ENCODE assay signal across 2 cellular contexts in genomic region chr7:101393865-101394264, GRCh38.
TF ChIP-seq lines count a peak whose summit lies in the region.

No MANE protein-coding gene starts in this region.

TF ChIP-seq in HepG2, 621 proteins besides CTCF, POLR2A, EP300 and RAD21:
- TF ChIP-seq CHCHD3 (CRISPR knock-in tag; IDR thresholded peaks at IDR 0.05) (no peak), ZNF121 (CRISPR knock-in tag; IDR thresholded peaks at IDR 0.05) (peak; percentile 74)
TF ChIP-seq in HepG2: peak in this region for 1.

TF ChIP-seq in K562, 482 proteins besides CTCF, POLR2A, EP300 and RAD21:
- TF ChIP-seq ZNF589 (CRISPR knock-in tag; IDR thresholded peaks at IDR 0.05; ENCODE audit: low read depth) (no peak), ZNF134 (CRISPR knock-in tag; conservative IDR thresholded peaks at IDR 0.05) (no peak), ZNF121 (CRISPR knock-in tag; conservative IDR thresholded peaks at IDR 0.05) (peak; percentile 93), HINFP (tag; conservative IDR thresholded peaks at IDR 0.05; ENCODE audit: low read depth) (no peak), NONO (IDR thresholded peaks at IDR 0.05; ENCODE audit: low read depth in 2 of 2, low read length in 1 of 2) (no peak), SIN3B (IDR thresholded peaks at IDR 0.05; ENCODE audit: low read depth) (no peak), KAT7 (CRISPR knock-in tag; IDR thresholded peaks at IDR 0.05; ENCODE audit: borderline replicate concordance) (no peak), ZNF41 (CRISPR knock-in tag; conservative IDR thresholded peaks at IDR 0.05) (no peak), ZNF717 (CRISPR knock-in tag; IDR thresholded peaks at IDR 0.05) (no peak), ESRRA (IDR thresholded peaks at IDR 0.05; ENCODE audit: borderline replicate concordance, low read depth) (no peak), ZBTB43 (CRISPR knock-in tag; IDR thresholded peaks at IDR 0.05) (no peak), EGR1 (conservative IDR thresholded peaks at IDR 0.05) (no peak), RBBP5 (IDR thresholded peaks at IDR 0.05; ENCODE audit: borderline replicate concordance, insufficient read depth, low read length, poor library complexity, severe bottlenecking) (no peak), RFX1 (IDR thresholded peaks at IDR 0.05) (peak; percentile 82), HEY1 (CRISPR knock-in tag; IDR thresholded peaks at IDR 0.05; ENCODE audit: borderline replicate concordance) (no peak)
- TF ChIP-seq, protein P1, sequence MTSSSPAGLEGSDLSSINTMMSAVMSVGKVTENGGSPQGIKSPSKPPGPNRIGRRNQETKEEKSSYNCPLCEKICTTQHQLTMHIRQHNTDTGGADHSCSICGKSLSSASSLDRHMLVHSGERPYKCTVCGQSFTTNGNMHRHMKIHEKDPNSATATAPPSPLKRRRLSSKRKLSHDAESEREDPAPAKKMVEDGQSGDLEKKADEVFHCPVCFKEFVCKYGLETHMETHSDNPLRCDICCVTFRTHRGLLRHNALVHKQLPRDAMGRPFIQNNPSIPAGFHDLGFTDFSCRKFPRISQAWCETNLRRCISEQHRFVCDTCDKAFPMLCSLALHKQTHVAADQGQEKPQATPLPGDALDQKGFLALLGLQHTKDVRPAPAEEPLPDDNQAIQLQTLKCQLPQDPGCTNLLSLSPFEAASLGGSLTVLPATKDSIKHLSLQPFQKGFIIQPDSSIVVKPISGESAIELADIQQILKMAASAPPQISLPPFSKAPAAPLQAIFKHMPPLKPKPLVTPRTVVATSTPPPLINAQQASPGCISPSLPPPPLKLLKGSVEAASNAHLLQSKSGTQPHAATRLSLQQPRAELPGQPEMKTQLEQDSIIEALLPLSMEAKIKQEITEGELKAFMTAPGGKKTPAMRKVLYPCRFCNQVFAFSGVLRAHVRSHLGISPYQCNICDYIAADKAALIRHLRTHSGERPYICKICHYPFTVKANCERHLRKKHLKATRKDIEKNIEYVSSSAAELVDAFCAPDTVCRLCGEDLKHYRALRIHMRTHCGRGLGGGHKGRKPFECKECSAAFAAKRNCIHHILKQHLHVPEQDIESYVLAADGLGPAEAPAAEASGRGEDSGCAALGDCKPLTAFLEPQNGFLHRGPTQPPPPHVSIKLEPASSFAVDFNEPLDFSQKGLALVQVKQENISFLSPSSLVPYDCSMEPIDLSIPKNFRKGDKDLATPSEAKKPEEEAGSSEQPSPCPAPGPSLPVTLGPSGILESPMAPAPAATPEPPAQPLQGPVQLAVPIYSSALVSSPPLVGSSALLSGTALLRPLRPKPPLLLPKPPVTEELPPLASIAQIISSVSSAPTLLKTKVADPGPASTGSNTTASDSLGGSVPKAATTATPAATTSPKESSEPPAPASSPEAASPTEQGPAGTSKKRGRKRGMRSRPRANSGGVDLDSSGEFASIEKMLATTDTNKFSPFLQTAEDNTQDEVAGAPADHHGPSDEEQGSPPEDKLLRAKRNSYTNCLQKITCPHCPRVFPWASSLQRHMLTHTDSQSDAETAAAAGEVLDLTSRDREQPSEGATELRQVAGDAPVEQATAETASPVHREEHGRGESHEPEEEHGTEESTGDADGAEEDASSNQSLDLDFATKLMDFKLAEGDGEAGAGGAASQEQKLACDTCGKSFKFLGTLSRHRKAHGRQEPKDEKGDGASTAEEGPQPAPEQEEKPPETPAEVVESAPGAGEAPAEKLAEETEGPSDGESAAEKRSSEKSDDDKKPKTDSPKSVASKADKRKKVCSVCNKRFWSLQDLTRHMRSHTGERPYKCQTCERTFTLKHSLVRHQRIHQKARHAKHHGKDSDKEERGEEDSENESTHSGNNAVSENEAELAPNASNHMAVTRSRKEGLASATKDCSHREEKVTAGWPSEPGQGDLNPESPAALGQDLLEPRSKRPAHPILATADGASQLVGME (CRISPR knock-in tag; IDR thresholded peaks at IDR 0.05), result no peak
- TF ChIP-seq, protein P2, sequence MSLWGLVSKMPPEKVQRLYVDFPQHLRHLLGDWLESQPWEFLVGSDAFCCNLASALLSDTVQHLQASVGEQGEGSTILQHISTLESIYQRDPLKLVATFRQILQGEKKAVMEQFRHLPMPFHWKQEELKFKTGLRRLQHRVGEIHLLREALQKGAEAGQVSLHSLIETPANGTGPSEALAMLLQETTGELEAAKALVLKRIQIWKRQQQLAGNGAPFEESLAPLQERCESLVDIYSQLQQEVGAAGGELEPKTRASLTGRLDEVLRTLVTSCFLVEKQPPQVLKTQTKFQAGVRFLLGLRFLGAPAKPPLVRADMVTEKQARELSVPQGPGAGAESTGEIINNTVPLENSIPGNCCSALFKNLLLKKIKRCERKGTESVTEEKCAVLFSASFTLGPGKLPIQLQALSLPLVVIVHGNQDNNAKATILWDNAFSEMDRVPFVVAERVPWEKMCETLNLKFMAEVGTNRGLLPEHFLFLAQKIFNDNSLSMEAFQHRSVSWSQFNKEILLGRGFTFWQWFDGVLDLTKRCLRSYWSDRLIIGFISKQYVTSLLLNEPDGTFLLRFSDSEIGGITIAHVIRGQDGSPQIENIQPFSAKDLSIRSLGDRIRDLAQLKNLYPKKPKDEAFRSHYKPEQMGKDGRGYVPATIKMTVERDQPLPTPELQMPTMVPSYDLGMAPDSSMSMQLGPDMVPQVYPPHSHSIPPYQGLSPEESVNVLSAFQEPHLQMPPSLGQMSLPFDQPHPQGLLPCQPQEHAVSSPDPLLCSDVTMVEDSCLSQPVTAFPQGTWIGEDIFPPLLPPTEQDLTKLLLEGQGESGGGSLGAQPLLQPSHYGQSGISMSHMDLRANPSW (CRISPR knock-in tag; IDR thresholded peaks at IDR 0.05), result no peak
- TF ChIP-seq, protein P3, sequence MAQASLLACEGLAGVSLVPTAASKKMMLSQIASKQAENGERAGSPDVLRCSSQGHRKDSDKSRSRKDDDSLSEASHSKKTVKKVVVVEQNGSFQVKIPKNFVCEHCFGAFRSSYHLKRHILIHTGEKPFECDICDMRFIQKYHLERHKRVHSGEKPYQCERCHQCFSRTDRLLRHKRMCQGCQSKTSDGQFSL (CRISPR knock-in tag; IDR thresholded peaks at IDR 0.05), result no peak
- TF ChIP-seq, protein P3 (tag; IDR thresholded peaks at IDR 0.05), result no peak
